ENCODE assay signal across 24 cellular contexts in genomic region chr13:37833411-37833810, GRCh38. TPM values are rescaled to one million over a fixed set of nuclear protein-coding genes. Genes with fewer than 3 reads are reported as not detected.
"Had no signal": no experiment of that assay in that cellular context is flagged by ENCODE, and none has a peak within 500 bp of the region (broad histone marks: within the 10 kb centered on the region; RNA-seq: fewer than 3 reads in every experiment).

No MANE protein-coding gene starts in this region.

- H3K27me3 ChIP-seq: SJCRH30 had no signal

- FAIRE-seq: HTR-8/SVneo had no signal

- ATAC-seq: Panc1, PC-3, Right ventricle myocardium inferior, SK-N-SH treated with all-trans-retinoic acid at 6 μM for 48 hours had no signal

- H3K27ac ChIP-seq: HL-60, SJCRH30 had no signal

- H3K36me3 ChIP-seq: SJCRH30 had no signal

- H3K4me1 ChIP-seq: SJCRH30 had no signal

- DNase-seq: KBM-7, NCI-H1092 treated with DMSO at 0.1 percent for 48 hours, NCI-H1436, NCI-H187, NCI-H2029, NCI-H2081 treated with DMSO at 0.1 percent for 48 hours, NCI-H2171, NCI-H226, NCI-H446, NCI-H510A, NCI-H524 treated with DMSO at 0.1 percent for 48 hours, NCI-H69, NCI-H774, PC-3, SHP77 treated with DMSO at 0.1 percent for 48 hours, SJCRH30 had no signal

- H3K27me3 Mint-ChIP-seq: IgD-negative memory B cell had no signal

- H3K4me3 Mint-ChIP-seq: IgD-negative memory B cell had no signal

- H3K27ac Mint-ChIP-seq: IgD-negative memory B cell had no signal

- H3K4me3 ChIP-seq: SJCRH30 had no signal

RNA-seq across cellular contexts. Expression of gene TRPC4, which starts 36.2 kb away (rescaled TPM):
- total RNA-seq: MCF 10A; T-helper 1 cell treated with Interleukin-12 subunit alpha and Interleukin-12 subunit beta and Interleukin-4 antibody, amounts not matched to agents 30 ng/mL and 1 ng/mL, for 36 hours had no signal
- polyA plus RNA-seq: IgD-negative memory B cell had no signal
